1 cellular context compared by ENCODE assay signal in the genomic region with DNA sequence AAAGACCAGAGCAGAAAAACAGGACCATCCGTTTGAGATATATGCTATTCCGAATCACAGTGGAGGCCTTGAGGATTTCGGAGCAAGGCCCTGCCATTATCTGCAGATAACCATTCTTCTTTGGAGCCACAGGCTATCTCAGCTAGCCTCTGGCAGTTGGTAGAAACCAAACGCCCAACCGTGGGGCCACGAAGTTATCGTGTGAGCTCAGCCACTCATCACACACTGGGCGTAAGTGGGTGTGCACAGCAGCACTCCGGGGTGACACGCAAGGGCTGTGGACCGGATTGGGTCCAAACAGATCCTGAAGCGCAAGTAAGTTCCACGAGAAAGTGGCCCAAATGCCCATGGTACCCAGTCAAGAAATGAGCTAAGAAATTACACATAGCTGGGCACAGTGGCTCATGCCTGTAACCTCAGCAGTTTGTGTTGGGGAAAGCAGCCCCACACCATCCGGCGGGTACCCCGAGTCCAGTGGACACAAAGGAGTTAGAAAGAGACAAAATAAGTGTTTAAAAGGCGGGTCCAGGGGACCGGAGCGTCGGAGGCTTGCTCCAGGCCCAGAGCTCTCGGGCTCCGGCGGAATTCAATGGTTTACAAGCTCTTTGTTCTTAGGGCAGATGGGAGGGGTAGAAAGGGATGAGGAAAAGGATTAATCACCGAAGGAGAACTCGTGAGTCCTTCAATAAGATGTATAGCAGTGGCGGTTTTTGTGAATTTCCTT.
TF ChIP-seq lines count a peak whose summit lies in the region.

No MANE protein-coding gene starts in this region.

TF ChIP-seq in WTC11, 78 proteins besides CTCF, POLR2A, EP300 and RAD21 (continued from another document):
- TF ChIP-seq, protein P1, sequence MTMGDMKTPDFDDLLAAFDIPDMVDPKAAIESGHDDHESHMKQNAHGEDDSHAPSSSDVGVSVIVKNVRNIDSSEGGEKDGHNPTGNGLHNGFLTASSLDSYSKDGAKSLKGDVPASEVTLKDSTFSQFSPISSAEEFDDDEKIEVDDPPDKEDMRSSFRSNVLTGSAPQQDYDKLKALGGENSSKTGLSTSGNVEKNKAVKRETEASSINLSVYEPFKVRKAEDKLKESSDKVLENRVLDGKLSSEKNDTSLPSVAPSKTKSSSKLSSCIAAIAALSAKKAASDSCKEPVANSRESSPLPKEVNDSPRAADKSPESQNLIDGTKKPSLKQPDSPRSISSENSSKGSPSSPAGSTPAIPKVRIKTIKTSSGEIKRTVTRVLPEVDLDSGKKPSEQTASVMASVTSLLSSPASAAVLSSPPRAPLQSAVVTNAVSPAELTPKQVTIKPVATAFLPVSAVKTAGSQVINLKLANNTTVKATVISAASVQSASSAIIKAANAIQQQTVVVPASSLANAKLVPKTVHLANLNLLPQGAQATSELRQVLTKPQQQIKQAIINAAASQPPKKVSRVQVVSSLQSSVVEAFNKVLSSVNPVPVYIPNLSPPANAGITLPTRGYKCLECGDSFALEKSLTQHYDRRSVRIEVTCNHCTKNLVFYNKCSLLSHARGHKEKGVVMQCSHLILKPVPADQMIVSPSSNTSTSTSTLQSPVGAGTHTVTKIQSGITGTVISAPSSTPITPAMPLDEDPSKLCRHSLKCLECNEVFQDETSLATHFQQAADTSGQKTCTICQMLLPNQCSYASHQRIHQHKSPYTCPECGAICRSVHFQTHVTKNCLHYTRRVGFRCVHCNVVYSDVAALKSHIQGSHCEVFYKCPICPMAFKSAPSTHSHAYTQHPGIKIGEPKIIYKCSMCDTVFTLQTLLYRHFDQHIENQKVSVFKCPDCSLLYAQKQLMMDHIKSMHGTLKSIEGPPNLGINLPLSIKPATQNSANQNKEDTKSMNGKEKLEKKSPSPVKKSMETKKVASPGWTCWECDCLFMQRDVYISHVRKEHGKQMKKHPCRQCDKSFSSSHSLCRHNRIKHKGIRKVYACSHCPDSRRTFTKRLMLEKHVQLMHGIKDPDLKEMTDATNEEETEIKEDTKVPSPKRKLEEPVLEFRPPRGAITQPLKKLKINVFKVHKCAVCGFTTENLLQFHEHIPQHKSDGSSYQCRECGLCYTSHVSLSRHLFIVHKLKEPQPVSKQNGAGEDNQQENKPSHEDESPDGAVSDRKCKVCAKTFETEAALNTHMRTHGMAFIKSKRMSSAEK (CRISPR knock-in tag; IDR thresholded peaks at IDR 0.05; ENCODE audit: borderline replicate concordance) = no peak
- no peak for TF ChIP-seq TEAD1 (CRISPR knock-in tag; IDR thresholded peaks at IDR 0.05)
